Comparison of ENCODE assay signal across 18 cellular contexts in genomic region chr10:78194539-78195402, GRCh38.
DNase-seq lines count a peak whose midpoint lies in the region; ATAC-seq, FAIRE-seq and TF ChIP-seq lines count a peak whose summit lies in the region.
"Had no signal": no experiment of that assay in that cellular context is flagged by ENCODE, and none has a peak within 500 bp of the region (broad histone marks: within the 10 kb centered on the region; RNA-seq: fewer than 3 reads in every experiment).

No MANE protein-coding gene starts in this region.

- no peak overlapping the region for H3K9ac ChIP-seq in HCT116 (ENCODE audit: low read length)
- H3K9ac ChIP-seq in SK-N-SH = no peak overlapping the region

- peak; percentile 81 for DNase-seq in A673 (ENCODE audit: low spot score)
- no peak for DNase-seq in HCT116 (ENCODE audit: low read depth, low spot score)
- DNase-seq in SK-N-SH = peak; percentile 84
- peak; percentile 45 to 71 for DNase-seq in erythroblast (lab: John Stamatoyannopoulos, UW)
- DNase-seq in activated naive CD4-positive, alpha-beta T cell treated with anti-CD3 and anti-CD28 coated beads, Interleukin-2, amount 50 U/mL, for 72 hours (ENCODE audit: low spot score in 2 of 2) = no peak
- DNase-seq in NK-92 treated with Interleukin-12 subunit alpha and Interleukin-12 subunit beta, amount 100 ng/mL, for 24 hours (lab: John Stamatoyannopoulos, UW) = no peak
- DNase-seq in small intestine = no peak
- no peak for DNase-seq in glomerular visceral epithelial cell (ENCODE audit: extremely low spot score)
- DNase-seq: activated CD8-positive, alpha-beta T cell treated with anti-CD3 and anti-CD28 coated beads for 36 hours; body of pancreas; DMS 273 treated with DMSO at 0.1 percent for 48 hours; effector CD8-positive, alpha-beta T cell; left cardiac atrium; NCI-H1105; NCI-H526 treated with DMSO at 0.1 percent for 48 hours; psoas muscle; tibial artery had no signal

- H3K4me3 ChIP-seq in A673 (ENCODE audit: low read depth, low read length, poor library complexity, severe bottlenecking) (no peak overlapping the region), HCT116 (replicated peaks in 1 of 2; ENCODE audit: low read depth in 1 of 2, low read length in 2 of 2) (no peak overlapping the region), SK-N-SH (ENCODE audit: low read depth in 2 of 2, low read length in 1 of 2) (no peak overlapping the region), small intestine (ENCODE audit: low read depth in 1 of 2, low read length in 2 of 2) (no peak overlapping the region)
- H3K4me3 ChIP-seq: body of pancreas, psoas muscle, tibial artery had no signal

- FAIRE-seq in small intestine (lab: Jason Lieb, UNC) = no peak

- TF ChIP-seq RAD21 in HCT116 (IDR thresholded peaks at IDR 0.05; ENCODE audit: low read depth) (no peak), SK-N-SH (IDR thresholded peaks at IDR 0.05; ENCODE audit: low read length) (no peak; the same call in 1 of the 2 replicates)

- WGBS in SK-N-SH (ENCODE audit: low lambda C conversion rate) = 75% methylated on average over 6 of the region's 10 CpGs
- WGBS in small intestine, 3 donors = 65 to 79% (median 67%) methylated on average over 10 of the region's 10 CpGs

- POLR2A ChIA-PET in A673 (lab: Charles Lee; ENCODE audit: low non-redundant PET) (interaction anchor here (0.5 kb wide), 1 partner anchor 51 kb away, joined by 4 read pairs; no protein-coding TSS in a partner anchor), HCT116 (lab: Charles Lee) (no interaction called here), SK-N-SH (lab: Yijun Ruan, JAX) (interaction anchor here (0.6 kb wide), 1 partner anchor 16 kb away, joined by 3 read pairs; no protein-coding TSS in a partner anchor)

- no peaks in the 10 kb centered on the region for H3K79me2 ChIP-seq in HCT116 (ENCODE audit: insufficient read depth, low read length)
- H3K79me2 ChIP-seq in SK-N-SH (ENCODE audit: insufficient read depth) = no peaks in the 10 kb centered on the region

- CTCF ChIA-PET in A673 (lab: Charles Lee) (no interaction called here), HCT116 (lab: Charles Lee) (no interaction called here), SK-N-SH (lab: Yijun Ruan, JAX) (interaction anchor here (0.9 to 2.8 kb wide), 4 partner anchors 16 to 780 kb away, joined by 3 to 20 read pairs (median 6); no protein-coding TSS in a partner anchor)

- H3K4me1 ChIP-seq in A673 (ENCODE audit: insufficient read depth, low read length, poor library complexity, severe bottlenecking) = peaks cover 5% of the 10 kb centered on the region
- H3K4me1 ChIP-seq in HCT116 (ENCODE audit: control insufficient read depth in 1 of 2, insufficient read depth in 2 of 2, low read length in 2 of 2) = peaks cover 0 to 9% of the 10 kb centered on the region in 2 experiments; a peak in 1 of 4 replicates
- peaks cover 11 to 25% of the 10 kb centered on the region in 2 experiments; a peak in 3 of 4 replicates for H3K4me1 ChIP-seq in SK-N-SH (ENCODE audit: control insufficient read depth in 1 of 2, insufficient read depth in 2 of 2, low read depth in 1 of 2, low read length in 1 of 2)
- H3K4me1 ChIP-seq in small intestine (ENCODE audit: control insufficient read depth in 2 of 2, insufficient read depth in 1 of 2, low read depth in 1 of 2, low read length in 1 of 2) = no peaks in the 10 kb centered on the region
- H3K4me1 ChIP-seq: body of pancreas, psoas muscle, tibial artery had no signal

- no peak for TF ChIP-seq CTCF in A673 (conservative IDR thresholded peaks at IDR 0.05; ENCODE audit: low read depth, low read length)
- no peak for TF ChIP-seq CTCF in HCT116 (IDR thresholded peaks at IDR 0.05 in 2 of 3, conservative IDR thresholded peaks at IDR 0.05 in 1 of 3; ENCODE audit: borderline replicate concordance in 1 of 3, insufficient read depth in 1 of 3, low read depth in 2 of 3, low read length in 2 of 3)
- TF ChIP-seq CTCF in SK-N-SH (IDR thresholded peaks at IDR 0.05) = no peak

- no peaks in the 10 kb centered on the region for H3K9me2 ChIP-seq in HCT116 (ENCODE audit: insufficient read depth)
- no peaks in the 10 kb centered on the region for H3K9me2 ChIP-seq in SK-N-SH

- no peak overlapping the region for H3K27ac Mint-ChIP-seq in activated naive CD4-positive, alpha-beta T cell treated with anti-CD3 and anti-CD28 coated beads, Interleukin-2, amount 50 U/mL, for 72 hours
- H3K27ac Mint-ChIP-seq: activated CD8-positive, alpha-beta T cell treated with anti-CD3 and anti-CD28 coated beads for 36 hours; activated T-helper 2 cell treated with anti-CD3 and anti-CD28 coated beads, Interferon-gamma antibody, Interleukin-2, Interleukin-4, amounts not matched to agents 10 μg/mL and 5 μg/mL and 100 μg/mL, durations not matched to agents 14 hours and 24 hours and 36 hours had no signal

- BruUV-seq in A673 (replicated peaks; lab: Mats Ljungman, UMichigan) (no TSS peak), HCT116 (replicated peaks; lab: Mats Ljungman, UMichigan) (no TSS peak)

- H3K27ac ChIP-seq in A673 (ENCODE audit: low read depth, low read length, poor library complexity, severe bottlenecking) = no peak overlapping the region
- H3K27ac ChIP-seq in HCT116 (ENCODE audit: low read depth, low read length) = no peak overlapping the region
- peak overlapping the region in 1 of 2 experiments; percentile 89; a peak in 2 of 4 replicates for H3K27ac ChIP-seq in SK-N-SH (ENCODE audit: low read depth in 2 of 2, low read length in 1 of 2)
- no peak overlapping the region for H3K27ac ChIP-seq in small intestine (ENCODE audit: low read depth in 1 of 2, low read length in 1 of 2)
- H3K27ac ChIP-seq: body of pancreas, psoas muscle, tibial artery had no signal

- H3K4me2 ChIP-seq in HCT116 (ENCODE audit: low read length) (no peak overlapping the region), SK-N-SH (no peak overlapping the region)

- no peak for TF ChIP-seq POLR2A in HCT116 (IDR thresholded peaks at IDR 0.05; ENCODE audit: borderline replicate concordance, extremely low read depth, insufficient read depth, insufficient read length)
- TF ChIP-seq POLR2A in erythroblast (IDR thresholded peaks at IDR 0.05; ENCODE audit: low read length) = no peak

- H3K27me3 ChIP-seq in A673 (replicated peaks; ENCODE audit: insufficient read depth, low read depth, low read length, poor library complexity) (no peaks in the 10 kb centered on the region), HCT116 (ENCODE audit: insufficient read depth, low read length) (peaks cover 20% of the 10 kb centered on the region), SK-N-SH (ENCODE audit: insufficient read depth) (no peaks in the 10 kb centered on the region), small intestine (ENCODE audit: control insufficient read depth in 2 of 2, insufficient read depth in 2 of 2, low read length in 2 of 2) (no peaks in the 10 kb centered on the region)
- H3K27me3 ChIP-seq: body of pancreas, tibial artery had no signal

- no peaks in the 10 kb centered on the region for H3F3A ChIP-seq in SK-N-SH (replicated peaks; ENCODE audit: insufficient read depth)

- H3K9me3 ChIP-seq in A673 (ENCODE audit: low read depth, low read length, poor library complexity, severe bottlenecking) = no peaks in the 10 kb centered on the region
- 0 out of 4 replicates have a peak, but pooled peaks cover 0 to 7% of the 10 kb centered on the region in 2 experiments for H3K9me3 ChIP-seq in HCT116 (ENCODE audit: control insufficient read depth in 1 of 2, insufficient read depth in 1 of 2, low read depth in 1 of 2, low read length in 2 of 2)
- no peaks in the 10 kb centered on the region for H3K9me3 ChIP-seq in SK-N-SH
- H3K9me3 ChIP-seq in small intestine (ENCODE audit: control insufficient read depth, low read depth) = no peaks in the 10 kb centered on the region
- H3K9me3 ChIP-seq: body of pancreas, psoas muscle had no signal

- H4K20me1 ChIP-seq in HCT116 (ENCODE audit: insufficient read depth) (no peaks in the 10 kb centered on the region), SK-N-SH (ENCODE audit: insufficient read depth) (no peaks in the 10 kb centered on the region)

- intact Hi-C loops in A673 (cut with micrococcal nuclease; ENCODE audit: unreplicated experiment) = no loop called here
- intact Hi-C loops in HCT116 (cut with micrococcal nuclease) = no loop called here

- no peak overlapping the region for H2AFZ ChIP-seq in HCT116 (ENCODE audit: low read depth, low read length, poor library complexity, severe bottlenecking)
- peak overlapping the region; percentile 70; the same call in 1 of the 2 replicates for H2AFZ ChIP-seq in SK-N-SH (ENCODE audit: low read depth)

- peak; percentile 33; the same call in 1 of the 2 replicates for ATAC-seq in HCT116
- ATAC-seq in activated naive CD4-positive, alpha-beta T cell treated with anti-CD3 and anti-CD28 coated beads, Interleukin-2, amount 50 U/mL, for 72 hours = no peak
- ATAC-seq: activated CD8-positive, alpha-beta T cell treated with anti-CD3 and anti-CD28 coated beads for 36 hours; body of pancreas; psoas muscle had no signal

- TF ChIP-seq EP300 in SK-N-SH (IDR thresholded peaks at IDR 0.05; ENCODE audit: borderline replicate concordance in 1 of 2, low read depth in 1 of 2, low read length in 1 of 2) = peak in 1 of 2 experiments; percentile 70; a peak in 2 of 4 replicates

- H3K36me3 Mint-ChIP-seq in activated naive CD4-positive, alpha-beta T cell treated with anti-CD3 and anti-CD28 coated beads, Interleukin-2, amount 50 U/mL, for 72 hours = no peaks in the 10 kb centered on the region

- peaks cover 3 to 5% of the 10 kb centered on the region in 2 donors for H3K9me3 Mint-ChIP-seq in activated naive CD4-positive, alpha-beta T cell treated with anti-CD3 and anti-CD28 coated beads, Interleukin-2, amount 50 U/mL, for 72 hours

- H3K36me3 ChIP-seq in A673 (ENCODE audit: insufficient read depth, low read length, poor library complexity, severe bottlenecking) (no peaks in the 10 kb centered on the region), HCT116 (ENCODE audit: control insufficient read depth in 1 of 2, insufficient read depth in 2 of 2, low read length in 2 of 2) (no peaks in the 10 kb centered on the region), SK-N-SH (replicated peaks in 1 of 2; ENCODE audit: control insufficient read depth in 1 of 2, insufficient read depth in 2 of 2, low read length in 1 of 2) (no peaks in the 10 kb centered on the region), small intestine (ENCODE audit: control insufficient read depth in 2 of 2, insufficient read depth in 2 of 2, low read length in 2 of 2) (no peaks in the 10 kb centered on the region)
- H3K36me3 ChIP-seq: tibial artery had no signal

- RAD21 ChIA-PET in HCT116 (lab: Charles Lee; ENCODE audit: low non-redundant PET in 1 of 2, low total read pairs in 2 of 2, uncharacterized antibody in 2 of 2, unreplicated experiment in 2 of 2) = no interaction called here

TF ChIP-seq in HCT116, 20 proteins besides CTCF, POLR2A, EP300 and RAD21 (continues in another document):
- no peak for TF ChIP-seq YY1 (IDR thresholded peaks at IDR 0.05; ENCODE audit: extremely low read depth, insufficient replicate concordance, low read depth, low read length)
- TF ChIP-seq TCF7L2 (IDR thresholded peaks at IDR 0.05; ENCODE audit: borderline replicate concordance, extremely low read depth, insufficient read depth, insufficient read length) = peak; percentile 64

TF ChIP-seq in SK-N-SH, 30 proteins besides CTCF, POLR2A, EP300 and RAD21 (continues in another document):
- TF ChIP-seq GATA2 (CRISPR knock-in tag; IDR thresholded peaks at IDR 0.05) (peak; percentile 75), FOSL2 (IDR thresholded peaks at IDR 0.05; ENCODE audit: borderline replicate concordance, low read depth) (no peak), FOXJ3 (CRISPR knock-in tag; IDR thresholded peaks at IDR 0.05) (no peak), MXI1 (IDR thresholded peaks at IDR 0.05; ENCODE audit: low read depth, low read length) (peak; percentile 64)

Comparison
In these comparisons a context has a peak if more than half of its experiments do, and no peak if none do; other contexts are left out.
1. DNase-seq: peak in A673 (single experiment), SK-N-SH (single experiment) and erythroblast (2 of 2); none in HCT116 (single experiment), activated naive CD4-positive, alpha-beta T cell treated with anti-CD3 and anti-CD28 coated beads, Interleukin-2, amount 50 U/mL, for 72 hours (0 of 2), NK-92 treated with Interleukin-12 subunit alpha and Interleukin-12 subunit beta, amount 100 ng/mL, for 24 hours (single experiment), small intestine (single experiment) and glomerular visceral epithelial cell (single experiment).